In genomic region chr2:17476060-17476459, GRCh38 we compare ENCODE assay signal across 23 cellular contexts. TPM values are rescaled to one million over a fixed set of nuclear protein-coding genes. Genes with fewer than 3 reads are reported as not detected.
DNase-seq lines count a peak whose midpoint lies in the region; ATAC-seq and TF ChIP-seq lines count a peak whose summit lies in the region.
"Had no signal": no experiment of that assay in that cellular context is flagged by ENCODE, and none has a peak within 500 bp of the region (broad histone marks: within the 10 kb centered on the region; RNA-seq: fewer than 3 reads in every experiment).

No MANE protein-coding gene starts in this region.

- H3K4me3 ChIP-seq in A673 (ENCODE audit: low read depth, low read length, poor library complexity, severe bottlenecking) (no peak overlapping the region), RWPE2 (ENCODE audit: severe bottlenecking) (no peak overlapping the region), choroid plexus epithelial cell (ENCODE audit: low read depth, low read length) (no peak overlapping the region), fibroblast of villous mesenchyme (ENCODE audit: low read depth, low read length) (no peak overlapping the region), osteoblast (ENCODE audit: insufficient read depth, low read length) (no peak overlapping the region)
- H3K4me3 ChIP-seq: MG63 had no signal

- H3K27me3 ChIP-seq in A673 (replicated peaks; ENCODE audit: insufficient read depth, low read depth, low read length, poor library complexity): no peaks in the 10 kb centered on the region
- no peaks in the 10 kb centered on the region for H3K27me3 ChIP-seq in RWPE2 (ENCODE audit: insufficient read depth, poor library complexity, severe bottlenecking)
- H3K27me3 ChIP-seq in osteoblast (ENCODE audit: insufficient read depth, low read length): no peaks in the 10 kb centered on the region
- H3K27me3 ChIP-seq: MG63 had no signal

- H3K4me1 ChIP-seq in A673 (ENCODE audit: insufficient read depth, low read length, poor library complexity, severe bottlenecking) (no peaks in the 10 kb centered on the region), RWPE2 (ENCODE audit: insufficient read depth, poor library complexity, severe bottlenecking) (peaks cover 19% of the 10 kb centered on the region), osteoblast (ENCODE audit: insufficient read depth, low read length) (no peaks in the 10 kb centered on the region)

- TF ChIP-seq CTCF in A673 (conservative IDR thresholded peaks at IDR 0.05; ENCODE audit: low read depth, low read length) (no peak), RWPE2 (IDR thresholded peaks at IDR 0.05; ENCODE audit: poor library complexity, severe bottlenecking) (no peak), choroid plexus epithelial cell (conservative IDR thresholded peaks at IDR 0.05; ENCODE audit: low read depth, low read length) (no peak), fibroblast of villous mesenchyme (IDR thresholded peaks at IDR 0.05; ENCODE audit: insufficient read depth, low read depth, low read length) (no peak), osteoblast (IDR thresholded peaks at IDR 0.05; ENCODE audit: extremely low read depth, low read depth, low read length) (no peak), CD14-positive monocyte (IDR thresholded peaks at IDR 0.05) (no peak)

- H3K4me1 Mint-ChIP-seq in CD14-positive monocyte: no peaks in the 10 kb centered on the region

- POLR2A ChIA-PET in A673 (lab: Charles Lee; ENCODE audit: low non-redundant PET): no interaction called here

- no peaks in the 10 kb centered on the region for H3K36me3 ChIP-seq in A673 (ENCODE audit: insufficient read depth, low read length, poor library complexity, severe bottlenecking)
- no peaks in the 10 kb centered on the region for H3K36me3 ChIP-seq in RWPE2 (ENCODE audit: low read depth)
- H3K36me3 ChIP-seq in osteoblast (ENCODE audit: insufficient read depth, low read length): no peaks in the 10 kb centered on the region
- H3K36me3 ChIP-seq: MG63 had no signal

- H3K36me3 Mint-ChIP-seq in CD14-positive monocyte: no peaks in the 10 kb centered on the region

- no peak overlapping the region for H3K27ac ChIP-seq in A673 (ENCODE audit: low read depth, low read length, poor library complexity, severe bottlenecking)
- no peak overlapping the region for H3K27ac ChIP-seq in RWPE2 (ENCODE audit: poor library complexity, severe bottlenecking)
- no peak overlapping the region for H3K27ac ChIP-seq in osteoblast (ENCODE audit: low read depth, low read length)
- H3K27ac ChIP-seq: RWPE1 had no signal

- CTCF ChIA-PET in A673 (lab: Charles Lee): no interaction called here

- no TSS peak for BruUV-seq in A673 (replicated peaks; lab: Mats Ljungman, UMichigan)

- no peak overlapping the region for H3K27ac Mint-ChIP-seq in CD14-positive monocyte

- intact Hi-C loops in A673 (cut with micrococcal nuclease; ENCODE audit: unreplicated experiment) (loop anchor here (10.0 kb wide), 1 partner anchor 699 kb away; no protein-coding TSS in a partner anchor), CD14-positive monocyte (cut with micrococcal nuclease) (no loop called here)

- peak; percentile 48; the same call in 2 of the 3 replicates for ATAC-seq in RWPE2 (ENCODE audit: low read depth)

- H3K9me3 Mint-ChIP-seq in CD14-positive monocyte: peaks cover 0 to 1% (median 0%) of the 10 kb centered on the region in 7 donors

- H3K27me3 Mint-ChIP-seq in CD14-positive monocyte (ENCODE audit: low read depth in 3 of 3): peaks cover 0 to 2% (median 0%) of the 10 kb centered on the region in 3 donors

- no peak overlapping the region for H3K4me2 ChIP-seq in osteoblast (ENCODE audit: insufficient read depth, low read length)

- no peak overlapping the region for H2AFZ ChIP-seq in osteoblast (ENCODE audit: low read length)

- H3K4me3 Mint-ChIP-seq in CD14-positive monocyte: no peak overlapping the region

- H3K9me3 ChIP-seq in A673 (ENCODE audit: low read depth, low read length, poor library complexity, severe bottlenecking) (no peaks in the 10 kb centered on the region), RWPE2 (ENCODE audit: severe bottlenecking) (no peaks in the 10 kb centered on the region), osteoblast (ENCODE audit: low read depth, low read length) (no peaks in the 10 kb centered on the region)
- H3K9me3 ChIP-seq: MG63 had no signal

- no peaks in the 10 kb centered on the region for H4K20me1 ChIP-seq in osteoblast (ENCODE audit: insufficient read depth, low read length)

- H3K79me2 ChIP-seq in osteoblast (ENCODE audit: insufficient read depth, low read length): no peaks in the 10 kb centered on the region

- DNase-seq in A673 (ENCODE audit: low spot score): peak; percentile 17
- DNase-seq in RWPE2 (ENCODE audit: low spot score): no peak
- peak; percentile 32 for DNase-seq in choroid plexus epithelial cell (ENCODE audit: low read depth)
- peak; percentile 12 for DNase-seq in fibroblast of villous mesenchyme (ENCODE audit: low read depth)
- DNase-seq in NCI-H2227 treated with DMSO at 0.1 percent for 48 hours (lab: John Stamatoyannopoulos, UW): no peak
- DNase-seq in osteoblast (ENCODE audit: insufficient read length, low spot score, missing footprints): no peak
- no peak for DNase-seq in CD14-positive monocyte (ENCODE audit: low spot score)
- DNase-seq in NCI-H446 treated with DMSO at 0.1 percent for 48 hours (lab: John Stamatoyannopoulos, UW): no peak
- DNase-seq: C1 segment of cervical spinal cord, Calu3, DMS79 treated with DMSO at 0.1 percent for 48 hours, GF-D8, H7, KBM-7, NCI-H1105 treated with DMSO at 0.1 percent for 48 hours, NCI-H146, NCI-H1930, NCI-H2107, NCI-H69, SHP77 treated with DMSO at 0.1 percent for 48 hours had no signal

RNA-seq across cellular contexts. Expression of gene RAD51AP2, which starts 42.2 kb away (rescaled TPM):
- 0.13 and 0.24 TPM in 2 replicates for total RNA-seq in A673 (2021)
- under 0.01 TPM in 2 replicates for total RNA-seq in fibroblast of villous mesenchyme
- total RNA-seq in osteoblast: not detected in 2 replicates
- polyA plus RNA-seq in CD14-positive monocyte: not detected
- total RNA-seq: Calu3, NCI-H460 had no signal

Comparison
In these comparisons a context has a peak if more than half of its experiments do, and no peak if none do; other contexts are left out.
1. DNase-seq: peak in A673 (single experiment), choroid plexus epithelial cell (single experiment) and fibroblast of villous mesenchyme (single experiment); none in RWPE2 (single experiment), NCI-H2227 treated with DMSO at 0.1 percent for 48 hours (single experiment), osteoblast (single experiment), CD14-positive monocyte (single experiment) and NCI-H446 treated with DMSO at 0.1 percent for 48 hours (single experiment).